4 cellular contexts compared by ENCODE assay signal in the genomic region with DNA sequence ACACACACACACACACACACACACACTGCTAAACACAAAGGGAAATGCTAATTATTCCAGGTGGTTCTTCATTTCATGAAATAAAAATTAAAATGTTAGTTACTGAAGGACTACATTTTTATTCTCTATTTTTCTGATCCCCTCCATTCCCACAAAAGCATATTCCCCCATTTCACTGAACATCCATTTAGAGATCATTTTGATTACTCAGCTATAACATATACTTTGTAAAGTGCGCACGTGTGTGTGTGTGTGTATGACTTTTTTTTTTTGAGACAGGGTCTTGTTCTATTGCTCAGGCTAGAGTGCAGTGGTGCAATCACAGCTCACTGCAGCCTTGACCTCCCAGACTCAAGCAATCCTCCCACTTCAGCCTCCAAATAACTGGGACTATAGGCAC.
"Had no signal": no experiment of that assay in that cellular context is flagged by ENCODE, and none has a peak within 500 bp of the region (broad histone marks: within the 10 kb centered on the region; RNA-seq: fewer than 3 reads in every experiment).

No MANE protein-coding gene starts in this region.

- DNase-seq: KBM-7, KG1 had no signal

- H3K27ac ChIP-seq: HL-60, KMS-11 had no signal

- H3K4me2 ChIP-seq: KMS-11 had no signal

- H3K9ac ChIP-seq: KMS-11 had no signal
